1 cellular context compared by ENCODE assay signal in the genomic region with DNA sequence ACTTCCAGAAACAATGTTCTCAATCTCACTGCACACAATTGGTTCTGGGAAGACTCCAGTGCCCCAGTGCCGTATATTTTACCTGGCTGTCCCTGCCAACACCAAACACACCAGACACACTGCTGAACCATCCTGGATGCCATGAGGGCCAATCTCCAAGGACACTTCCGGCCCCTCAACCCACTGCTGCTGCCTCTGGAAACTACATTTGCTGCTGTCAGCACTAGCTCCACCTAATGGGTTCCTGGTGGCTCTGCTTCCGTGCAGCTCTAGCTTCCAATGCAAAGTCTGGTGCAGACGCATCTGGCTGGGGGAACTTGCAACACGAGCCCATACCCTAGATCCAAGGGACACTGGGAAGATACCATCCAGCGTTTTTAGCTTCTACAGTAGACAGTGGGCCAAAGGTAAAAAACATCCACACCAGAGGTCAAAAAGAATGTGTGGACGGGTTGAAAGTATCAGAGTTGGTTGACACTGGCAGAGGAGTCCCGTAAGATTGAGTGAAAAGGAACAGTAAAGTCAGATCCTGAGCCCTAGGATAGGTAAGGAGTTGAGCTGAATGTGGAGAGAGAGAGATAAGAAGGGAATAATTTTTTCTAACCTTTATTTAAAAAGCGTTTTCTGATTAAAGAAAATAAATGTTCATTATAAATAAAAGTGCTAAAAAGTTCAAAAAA.
TF ChIP-seq lines count a peak whose summit lies in the region.

No MANE protein-coding gene starts in this region.

TF ChIP-seq in HepG2, 621 proteins besides CTCF, POLR2A, EP300 and RAD21 (continued from another document):
- TF ChIP-seq ZNF646 (CRISPR knock-in tag; IDR thresholded peaks at IDR 0.05) = no peak
- no peak for TF ChIP-seq NR2F6 (IDR thresholded peaks at IDR 0.05)
- TF ChIP-seq NR2F6 (CRISPR knock-in tag; IDR thresholded peaks at IDR 0.05) = no peak
- TF ChIP-seq ETV5 (CRISPR knock-in tag; IDR thresholded peaks at IDR 0.05; ENCODE audit: borderline replicate concordance) = 0 out of 2 replicates have a peak, but pooled peaks have one; percentile 19
- TF ChIP-seq GABPB1 (CRISPR knock-in tag; IDR thresholded peaks at IDR 0.05) = peak; percentile 37; the same call in 1 of the 2 replicates
- TF ChIP-seq GABPA (IDR thresholded peaks at IDR 0.05; ENCODE audit: low read depth, low read length) = no peak
- TF ChIP-seq GABPA (CRISPR knock-in tag; IDR thresholded peaks at IDR 0.05; ENCODE audit: low read depth) = peak; percentile 42
- no peak for TF ChIP-seq ZNF598 (CRISPR knock-in tag; IDR thresholded peaks at IDR 0.05; ENCODE audit: borderline replicate concordance)
